ENCODE assay signal across 9 cellular contexts in genomic region chr17:17354560-17355357, GRCh38. TPM values are rescaled to one million over a fixed set of nuclear protein-coding genes. Genes with fewer than 3 reads are reported as not detected.
A peak's percentile ranks its signal among the peaks of the same experiment; 100 is the strongest.
DNase-seq lines count a peak whose midpoint lies in the region; ATAC-seq, FAIRE-seq and TF ChIP-seq lines count a peak whose summit lies in the region.
"Had no signal": no experiment of that assay in that cellular context is flagged by ENCODE, and none has a peak within 500 bp of the region (broad histone marks: within the 10 kb centered on the region; RNA-seq: fewer than 3 reads in every experiment).

No MANE protein-coding gene starts in this region.

- FAIRE-seq in frontal cortex (lab: Jason Lieb, UNC) (no peak), pancreas (lab: Jason Lieb, UNC) (no peak)
- FAIRE-seq: TTC549 had no signal

- H3K27ac ChIP-seq in MM.1S (ENCODE audit: low read length) (no peak overlapping the region), SJSA1 (no peak overlapping the region), pancreas (no peak overlapping the region)

- H3K36me3 ChIP-seq in MM.1S (replicated peaks; ENCODE audit: insufficient read depth, low read length) (no peaks in the 10 kb centered on the region), SJSA1 (no peaks in the 10 kb centered on the region), pancreas (no peaks in the 10 kb centered on the region)

- peak overlapping the region; percentile 5; the same call in 1 of the 2 replicates for H2AFZ ChIP-seq in MM.1S (ENCODE audit: low read length)

- peaks cover 4% of the 10 kb centered on the region for H3K27me3 Mint-ChIP-seq in type B pancreatic cell
- H3K27me3 Mint-ChIP-seq in osteocyte (ENCODE audit: unreplicated experiment): peaks cover 16% of the 10 kb centered on the region

- 26 to 34% methylated on average over 13 to 14 of the region's 14 CpGs for WGBS in pancreas, 2 donors

- DNase-seq in DMS53 (lab: John Stamatoyannopoulos, UW): peak; percentile 90
- DNase-seq in MM.1S: peak; percentile 66
- DNase-seq in SJSA1 (ENCODE audit: low read depth in 1 of 2, low spot score in 2 of 2): peak; percentile 70
- DNase-seq in activated effector memory CD4-positive, alpha-beta T cell treated with anti-CD3 and anti-CD28 coated beads, Interleukin-2, amount 50 U/mL, for 16 hours: peak; percentile 91
- peak; percentile 76 to 86 for DNase-seq in frontal cortex (ENCODE audit: low spot score in 2 of 2)
- peak; percentile 42 to 88 (median 69) for DNase-seq in pancreas
- peak; percentile 84 for DNase-seq in type B pancreatic cell (ENCODE audit: extremely low spot score, unreplicated experiment)
- no peak for DNase-seq in osteocyte (ENCODE audit: extremely low spot score, unreplicated experiment)

- TF ChIP-seq CTCF in MM.1S (IDR thresholded peaks at IDR 0.05; ENCODE audit: low read length) (peak; percentile 90), pancreas (IDR thresholded peaks at IDR 0.05) (peak; percentile 84 to 95 (median 87)), type B pancreatic cell (conservative IDR thresholded peaks at IDR 0.05) (peak; percentile 93), osteocyte (IDR thresholded peaks at IDR 0.05) (no peak)

- H3K4me3 Mint-ChIP-seq in type B pancreatic cell (no peak overlapping the region), osteocyte (ENCODE audit: unreplicated experiment) (no peak overlapping the region)

- H3K9me3 ChIP-seq in MM.1S (replicated peaks; ENCODE audit: insufficient read depth, low read length) (no peaks in the 10 kb centered on the region), SJSA1 (replicated peaks) (no peaks in the 10 kb centered on the region), pancreas (no peaks in the 10 kb centered on the region)

- H3F3A ChIP-seq in MM.1S (ENCODE audit: insufficient read depth, low read length): no peaks in the 10 kb centered on the region

- peak; percentile 77 to 89 (median 85) for ATAC-seq in pancreas

- no peak overlapping the region; the same call in 1 of the 2 replicates for H3K4me2 ChIP-seq in MM.1S (ENCODE audit: low read depth, low read length)

- H3K9ac ChIP-seq in MM.1S (ENCODE audit: low read length): no peak overlapping the region

- H3K9me3 Mint-ChIP-seq in type B pancreatic cell: peaks cover 8% of the 10 kb centered on the region
- peaks cover 9% of the 10 kb centered on the region for H3K9me3 Mint-ChIP-seq in osteocyte (ENCODE audit: unreplicated experiment)

- intact Hi-C loops in pancreas (cut with DNase I): loop anchor here (2.0 to 10.0 kb wide), 6 partner anchors 143 to 290 kb away; partner anchors contain the start of gene RASD1 (in 1 of the 3)

- H3K27me3 ChIP-seq in MM.1S (replicated peaks; ENCODE audit: insufficient read depth, low read length) (no peaks in the 10 kb centered on the region), SJSA1 (replicated peaks) (no peaks in the 10 kb centered on the region), pancreas (no peaks in the 10 kb centered on the region)

- H3K27ac Mint-ChIP-seq in type B pancreatic cell: no peak overlapping the region
- no peak overlapping the region for H3K27ac Mint-ChIP-seq in osteocyte (ENCODE audit: unreplicated experiment)

- H3K4me3 ChIP-seq in MM.1S (ENCODE audit: low read length) (no peak overlapping the region), SJSA1 (no peak overlapping the region), pancreas (no peak overlapping the region)

- H3K36me3 Mint-ChIP-seq in type B pancreatic cell: no peaks in the 10 kb centered on the region
- no peaks in the 10 kb centered on the region for H3K36me3 Mint-ChIP-seq in osteocyte (ENCODE audit: unreplicated experiment)

- no peaks in the 10 kb centered on the region for H3K4me1 ChIP-seq in MM.1S (ENCODE audit: low read length)
- H3K4me1 ChIP-seq in SJSA1 (replicated peaks): peaks cover 16% of the 10 kb centered on the region
- H3K4me1 ChIP-seq in pancreas: no peaks in the 10 kb centered on the region

- H3K79me2 ChIP-seq in MM.1S (ENCODE audit: low read length): no peaks in the 10 kb centered on the region

- H3K9me2 ChIP-seq in MM.1S (replicated peaks; ENCODE audit: insufficient read depth, low read length): no peaks in the 10 kb centered on the region

- H4K20me1 ChIP-seq in MM.1S (ENCODE audit: insufficient read depth, low read length): no peaks in the 10 kb centered on the region

- H3K4me1 Mint-ChIP-seq in type B pancreatic cell (ENCODE audit: unreplicated experiment) (peaks cover 12% of the 10 kb centered on the region), osteocyte (ENCODE audit: unreplicated experiment) (peaks cover 12% of the 10 kb centered on the region)

RNA-seq across cellular contexts. Expression of gene NT5M, which starts 51.6 kb away (rescaled TPM):
- total RNA-seq in SJSA1 (2014; rRNA removed; shearing (Covaris generic)): 0.69 and 0.87 TPM in 2 replicates
- 6.5 TPM for total RNA-seq in frontal cortex
- total RNA-seq in pancreas: 1 to 10 TPM in 3 of 6 donors, under 1 TPM in 3; 0.83 to 1.7 (median 1.1) TPM
- polyA plus RNA-seq in pancreas: 1 to 10 TPM; 2.9 to 3.3 TPM
- total RNA-seq in type B pancreatic cell (ENCODE audit: low replicate concordance): 0.90 and 5.9 TPM in 2 replicates
- total RNA-seq in osteocyte: 3.5 and 3.7 TPM in 2 replicates
